In genomic region chr20:49074521-49074920, GRCh38 we compare ENCODE assay signal across 14 cellular contexts.
"Had no signal": no experiment of that assay in that cellular context is flagged by ENCODE, and none has a peak within 500 bp of the region (broad histone marks: within the 10 kb centered on the region; RNA-seq: fewer than 3 reads in every experiment).

No MANE protein-coding gene starts in this region.

- H3K4me1 Mint-ChIP-seq: WTC11 had no signal

- H3K9me3 Mint-ChIP-seq: WTC11 had no signal

- ATAC-seq: left ventricle myocardium superior; psoas muscle; right cardiac atrium; stimulated activated naive CD8-positive, alpha-beta T cell treated with anti-CD3 and anti-CD28 coated beads, Interleukin-15, Interleukin-2, amounts not matched to agents 100 U/mL and 50 U/mL, for 24 hours; WTC11 had no signal

- H3K4me3 Mint-ChIP-seq: WTC11 had no signal

- DNase-seq: activated CD4-positive, alpha-beta T cell treated with anti-CD3 and anti-CD28 coated beads for 4 hours; activated naive CD4-positive, alpha-beta T cell; adrenal gland; dermis blood vessel endothelial cell; effector memory CD4-positive, alpha-beta T cell; esophagus squamous epithelium; left ventricle myocardium superior; psoas muscle; right cardiac atrium; SK-N-SH; stimulated activated CD4-positive, alpha-beta T cell treated with anti-CD3 and anti-CD28 coated beads, Interleukin-2, amount 100 ng/mL, for 24 hours; stimulated activated naive CD8-positive, alpha-beta T cell treated with anti-CD3 and anti-CD28 coated beads, Interleukin-15, Interleukin-2, amounts not matched to agents 100 U/mL and 50 U/mL, for 24 hours; transverse colon had no signal

- H3K27ac Mint-ChIP-seq: WTC11 had no signal
